7 cellular contexts compared by ENCODE assay signal in genomic region chr20:54436410-54436809, GRCh38. TPM values are rescaled to one million over a fixed set of nuclear protein-coding genes. Genes with fewer than 3 reads are reported as not detected.
"Had no signal": no experiment of that assay in that cellular context is flagged by ENCODE, and none has a peak within 500 bp of the region (broad histone marks: within the 10 kb centered on the region; RNA-seq: fewer than 3 reads in every experiment).

No MANE protein-coding gene starts in this region.

RNA-seq across cellular contexts. Expression of gene DOK5, which starts 39.0 kb away (rescaled TPM):
- total RNA-seq: left lobe of liver; mononuclear cell; naive thymus-derived CD8-positive, alpha-beta T cell had no signal
- polyA plus RNA-seq: immature natural killer cell; keratinocyte; mammary epithelial cell; naive thymus-derived CD4-positive, alpha-beta T cell; naive thymus-derived CD8-positive, alpha-beta T cell had no signal
